18 cellular contexts compared by ENCODE assay signal in the genomic region with DNA sequence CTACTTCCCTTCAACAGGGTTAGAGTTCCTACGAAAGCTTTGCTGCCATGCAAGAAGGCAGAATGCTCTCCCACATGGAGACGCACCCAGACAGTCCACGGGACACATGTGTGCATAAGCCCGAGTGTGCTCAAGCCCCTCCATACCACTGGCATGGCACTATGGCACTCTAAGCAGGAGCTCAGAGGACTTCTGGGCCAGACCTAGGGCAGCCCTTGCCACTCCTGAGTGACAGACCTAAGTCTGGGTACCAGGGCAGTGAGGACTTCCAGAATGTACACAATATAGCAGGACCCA. TPM values are rescaled to one million over a fixed set of nuclear protein-coding genes. Genes with fewer than 3 reads are reported as not detected.
A peak's percentile ranks its signal among the peaks of the same experiment; 100 is the strongest.
DNase-seq lines count a peak whose midpoint lies in the region; ATAC-seq, FAIRE-seq and TF ChIP-seq lines count a peak whose summit lies in the region.
"Had no signal": no experiment of that assay in that cellular context is flagged by ENCODE, and none has a peak within 500 bp of the region (broad histone marks: within the 10 kb centered on the region; RNA-seq: fewer than 3 reads in every experiment).

No MANE protein-coding gene starts in this region.

- ATAC-seq in activated CD8-positive, alpha-beta memory T cell treated with anti-CD3 and anti-CD28 coated beads, Interleukin-2, amount 10 ng/mL, durations not matched to agents 7 days and 5 days: no peak
- ATAC-seq in stimulated activated memory B cell treated with anti-CD40 and anti-IgM and Interleukin-4, amounts not matched to agents 10 μg/mL and 1 μg/mL and 100 μg/mL, for 72 hours: no peak
- ATAC-seq in GM21367 (IDR thresholded peaks at IDR 0.05; ENCODE audit: unreplicated experiment) (no peak), gastroesophageal sphincter (no peak)

- TF ChIP-seq POLR2A in gastroesophageal sphincter (IDR thresholded peaks at IDR 0.05): no peak

- H3K27me3 Mint-ChIP-seq in activated CD8-positive, alpha-beta memory T cell treated with anti-CD3 and anti-CD28 coated beads, Interleukin-2, amount 10 ng/mL, durations not matched to agents 7 days and 5 days: no peaks in the 10 kb centered on the region
- H3K27me3 Mint-ChIP-seq in activated T-helper 2 cell treated with anti-CD3 and anti-CD28 coated beads, Interferon-gamma antibody, Interleukin-2, Interleukin-4, amounts not matched to agents 10 μg/mL and 5 μg/mL and 100 μg/mL, durations not matched to agents 14 hours and 24 hours and 36 hours (ENCODE audit: low read depth): no peaks in the 10 kb centered on the region
- H3K27me3 Mint-ChIP-seq in stimulated activated memory B cell treated with anti-CD40 and anti-IgM and Interleukin-4, amounts not matched to agents 10 μg/mL and 1 μg/mL and 100 μg/mL, for 72 hours: peaks cover 17% of the 10 kb centered on the region
- H3K27me3 Mint-ChIP-seq: CD4-positive, alpha-beta memory T cell had no signal

- no peak overlapping the region for H3K4me3 ChIP-seq in gastroesophageal sphincter
- H3K4me3 ChIP-seq: SJCRH30 had no signal

- DNase-seq in activated CD8-positive, alpha-beta memory T cell treated with anti-CD3 and anti-CD28 coated beads, Interleukin-2, amount 10 ng/mL, durations not matched to agents 7 days and 5 days: no peak
- DNase-seq in activated CD8-positive, alpha-beta memory T cell treated with anti-CD3 and anti-CD28 coated beads, Interleukin-2, amount 50 U/mL, for 48 hours: no peak
- DNase-seq in GM19239 (ENCODE audit: insufficient read length, low spot score): no peak
- no peak for DNase-seq in activated T-helper 2 cell treated with anti-CD3 and anti-CD28 coated beads, Interferon-gamma antibody, Interleukin-2, Interleukin-4, amounts not matched to agents 10 μg/mL and 5 μg/mL and 100 μg/mL, durations not matched to agents 14 hours and 24 hours and 36 hours (ENCODE audit: low spot score)
- DNase-seq: AML-193; CD4-positive, alpha-beta memory T cell; DMS79 treated with DMSO at 0.1 percent for 48 hours; IMR-90; NCI-H1417 treated with DMSO at 0.1 percent for 48 hours; NCI-H2081; NCI-H524; SJCRH30 had no signal

- H3K9me3 Mint-ChIP-seq in activated CD8-positive, alpha-beta memory T cell treated with anti-CD3 and anti-CD28 coated beads, Interleukin-2, amount 10 ng/mL, durations not matched to agents 7 days and 5 days (ENCODE audit: low read depth): no peaks in the 10 kb centered on the region
- no peaks in the 10 kb centered on the region for H3K9me3 Mint-ChIP-seq in activated T-helper 2 cell treated with anti-CD3 and anti-CD28 coated beads, Interferon-gamma antibody, Interleukin-2, Interleukin-4, amounts not matched to agents 10 μg/mL and 5 μg/mL and 100 μg/mL, durations not matched to agents 14 hours and 24 hours and 36 hours
- H3K9me3 Mint-ChIP-seq in stimulated activated memory B cell treated with anti-CD40 and anti-IgM and Interleukin-4, amounts not matched to agents 10 μg/mL and 1 μg/mL and 100 μg/mL, for 72 hours: no peaks in the 10 kb centered on the region
- H3K9me3 Mint-ChIP-seq: CD4-positive, alpha-beta memory T cell had no signal

- intact Hi-C loops in activated T-helper 2 cell treated with anti-CD3 and anti-CD28 coated beads, Interferon-gamma antibody, Interleukin-2, Interleukin-4, amounts not matched to agents 10 μg/mL and 5 μg/mL and 100 μg/mL, durations not matched to agents 14 hours and 24 hours and 36 hours (cut with micrococcal nuclease): loop anchor here (2.0 kb wide), 1 partner anchor 16 kb away; no protein-coding TSS in a partner anchor

- peaks cover 87% of the 10 kb centered on the region for H3K4me1 Mint-ChIP-seq in activated CD8-positive, alpha-beta memory T cell treated with anti-CD3 and anti-CD28 coated beads, Interleukin-2, amount 10 ng/mL, durations not matched to agents 7 days and 5 days
- peaks cover 87% of the 10 kb centered on the region for H3K4me1 Mint-ChIP-seq in activated T-helper 2 cell treated with anti-CD3 and anti-CD28 coated beads, Interferon-gamma antibody, Interleukin-2, Interleukin-4, amounts not matched to agents 10 μg/mL and 5 μg/mL and 100 μg/mL, durations not matched to agents 14 hours and 24 hours and 36 hours (ENCODE audit: low read depth)
- peaks cover 74% of the 10 kb centered on the region for H3K4me1 Mint-ChIP-seq in stimulated activated memory B cell treated with anti-CD40 and anti-IgM and Interleukin-4, amounts not matched to agents 10 μg/mL and 1 μg/mL and 100 μg/mL, for 72 hours

- TF ChIP-seq CTCF in gastroesophageal sphincter (IDR thresholded peaks at IDR 0.05): no peak

- no peaks in the 10 kb centered on the region for H3K36me3 Mint-ChIP-seq in activated CD8-positive, alpha-beta memory T cell treated with anti-CD3 and anti-CD28 coated beads, Interleukin-2, amount 10 ng/mL, durations not matched to agents 7 days and 5 days
- no peaks in the 10 kb centered on the region for H3K36me3 Mint-ChIP-seq in activated T-helper 2 cell treated with anti-CD3 and anti-CD28 coated beads, Interferon-gamma antibody, Interleukin-2, Interleukin-4, amounts not matched to agents 10 μg/mL and 5 μg/mL and 100 μg/mL, durations not matched to agents 14 hours and 24 hours and 36 hours (ENCODE audit: low read depth)
- no peaks in the 10 kb centered on the region for H3K36me3 Mint-ChIP-seq in stimulated activated memory B cell treated with anti-CD40 and anti-IgM and Interleukin-4, amounts not matched to agents 10 μg/mL and 1 μg/mL and 100 μg/mL, for 72 hours
- H3K36me3 Mint-ChIP-seq: CD4-positive, alpha-beta memory T cell had no signal

- WGBS in gastroesophageal sphincter (ENCODE audit: low coverage in 1 of 2), 2 donors: no CpG with 5 or more reads among the region's 4 CpGs

- H3K27ac ChIP-seq in gastroesophageal sphincter: no peak overlapping the region
- H3K27ac ChIP-seq: SJCRH30 had no signal

- H3K9me3 ChIP-seq in gastroesophageal sphincter: no peaks in the 10 kb centered on the region
- H3K9me3 ChIP-seq: SJCRH30 had no signal

- no peak for TF ChIP-seq EP300 in gastroesophageal sphincter (IDR thresholded peaks at IDR 0.05)

- H3K4me3 Mint-ChIP-seq in activated CD8-positive, alpha-beta memory T cell treated with anti-CD3 and anti-CD28 coated beads, Interleukin-2, amount 10 ng/mL, durations not matched to agents 7 days and 5 days: no peak overlapping the region
- H3K4me3 Mint-ChIP-seq in activated T-helper 2 cell treated with anti-CD3 and anti-CD28 coated beads, Interferon-gamma antibody, Interleukin-2, Interleukin-4, amounts not matched to agents 10 μg/mL and 5 μg/mL and 100 μg/mL, durations not matched to agents 14 hours and 24 hours and 36 hours (ENCODE audit: low read depth): peak overlapping the region; percentile 2
- no peak overlapping the region for H3K4me3 Mint-ChIP-seq in stimulated activated memory B cell treated with anti-CD40 and anti-IgM and Interleukin-4, amounts not matched to agents 10 μg/mL and 1 μg/mL and 100 μg/mL, for 72 hours

- FAIRE-seq in GM19239 (lab: Jason Lieb, UNC): peak; percentile 84
- FAIRE-seq: G401.6, H54 had no signal

- H3K36me3 ChIP-seq in gastroesophageal sphincter: no peaks in the 10 kb centered on the region
- H3K36me3 ChIP-seq: SJCRH30 had no signal

- H3K27me3 ChIP-seq in gastroesophageal sphincter: no peaks in the 10 kb centered on the region

- H3K27ac Mint-ChIP-seq in activated CD8-positive, alpha-beta memory T cell treated with anti-CD3 and anti-CD28 coated beads, Interleukin-2, amount 10 ng/mL, durations not matched to agents 7 days and 5 days: peak overlapping the region; percentile 75
- H3K27ac Mint-ChIP-seq in activated T-helper 2 cell treated with anti-CD3 and anti-CD28 coated beads, Interferon-gamma antibody, Interleukin-2, Interleukin-4, amounts not matched to agents 10 μg/mL and 5 μg/mL and 100 μg/mL, durations not matched to agents 14 hours and 24 hours and 36 hours: peak overlapping the region; percentile 88
- peak overlapping the region; percentile 65 for H3K27ac Mint-ChIP-seq in stimulated activated memory B cell treated with anti-CD40 and anti-IgM and Interleukin-4, amounts not matched to agents 10 μg/mL and 1 μg/mL and 100 μg/mL, for 72 hours

- H3K4me1 ChIP-seq in gastroesophageal sphincter: peaks cover 5 to 38% (median 11%) of the 10 kb centered on the region in 3 donors

- CTCF ChIA-PET in activated CD8-positive, alpha-beta memory T cell treated with anti-CD3 and anti-CD28 coated beads, Interleukin-2, amount 10 ng/mL, durations not matched to agents 7 days and 5 days (lab: Charles Lee): interaction anchor here (0.8 to 7.6 kb wide), 4 partner anchors 9 to 118 kb away, joined by 3 to 70 read pairs (median 20); partner anchors contain the start of gene ARID5A

RNA-seq across cellular contexts. Expression of gene ARID5A, which starts 11.4 kb away (rescaled TPM):
- total RNA-seq in activated CD8-positive, alpha-beta memory T cell treated with anti-CD3 and anti-CD28 coated beads, Interleukin-2, amount 10 ng/mL, durations not matched to agents 7 days and 5 days: 10 to 100 TPM; 57.9 to 70.5 TPM
- total RNA-seq in activated T-helper 2 cell treated with anti-CD3 and anti-CD28 coated beads, Interferon-gamma antibody, Interleukin-2, Interleukin-4, amounts not matched to agents 10 μg/mL and 5 μg/mL and 100 μg/mL, durations not matched to agents 14 hours and 24 hours and 36 hours: 164 and 170 TPM in 2 replicates
- total RNA-seq in gastroesophageal sphincter: 10 to 100 TPM; 40.0 to 98.5 (median 53.9) TPM

RNA-seq across cellular contexts. Expression of gene NEURL3, which starts 20.0 kb away (rescaled TPM):
- under 1 TPM; 0.38 to 0.52 TPM for total RNA-seq in activated CD8-positive, alpha-beta memory T cell treated with anti-CD3 and anti-CD28 coated beads, Interleukin-2, amount 10 ng/mL, durations not matched to agents 7 days and 5 days
- total RNA-seq in activated T-helper 2 cell treated with anti-CD3 and anti-CD28 coated beads, Interferon-gamma antibody, Interleukin-2, Interleukin-4, amounts not matched to agents 10 μg/mL and 5 μg/mL and 100 μg/mL, durations not matched to agents 14 hours and 24 hours and 36 hours: 0.16 and 0.52 TPM in 2 replicates
- total RNA-seq in gastroesophageal sphincter: not detected
- total RNA-seq: IMR-90, LHCN-M2, SJCRH30 had no signal
